8 cellular contexts compared by ENCODE assay signal in genomic region chr1:205141236-205142104, GRCh38. TPM values are rescaled to one million over a fixed set of nuclear protein-coding genes. Genes with fewer than 3 reads are reported as not detected.
DNase-seq lines count a peak whose midpoint lies in the region; ATAC-seq and TF ChIP-seq lines count a peak whose summit lies in the region.

No MANE protein-coding gene starts in this region.

- H2AFZ ChIP-seq in HCT116 (ENCODE audit: low read depth, low read length, poor library complexity, severe bottlenecking): no peak overlapping the region

- H3K4me1 ChIP-seq in HCT116 (ENCODE audit: control insufficient read depth in 1 of 2, insufficient read depth in 2 of 2, low read length in 2 of 2): peaks cover 2 to 7% of the 10 kb centered on the region in 2 experiments; a peak in 3 of 4 replicates
- peaks cover 0 to 8% of the 10 kb centered on the region in 2 donors for H3K4me1 ChIP-seq in left lung

- peak; percentile 59 for TF ChIP-seq RAD21 in HCT116 (IDR thresholded peaks at IDR 0.05; ENCODE audit: low read depth)

- ATAC-seq in HCT116: peak; percentile 93
- peak; percentile 93 for ATAC-seq in left lung
- no peak for ATAC-seq in HG03025 (IDR thresholded peaks at IDR 0.05; ENCODE audit: low FRiP score, unreplicated experiment)

- no TSS peak for BruUV-seq in HCT116 (replicated peaks; lab: Mats Ljungman, UMichigan)

- RAD21 ChIA-PET in HCT116 (lab: Charles Lee; ENCODE audit: low non-redundant PET in 1 of 2, low total read pairs in 2 of 2, uncharacterized antibody in 2 of 2, unreplicated experiment in 2 of 2): interaction anchor here (0.8 to 1.6 kb wide), 4 partner anchors 80 to 152 kb away, joined by 3 to 5 read pairs (median 4); no protein-coding TSS in a partner anchor

- TF ChIP-seq CTCF in HCT116 (IDR thresholded peaks at IDR 0.05 in 2 of 3, conservative IDR thresholded peaks at IDR 0.05 in 1 of 3; ENCODE audit: borderline replicate concordance in 1 of 3, insufficient read depth in 1 of 3, low read depth in 2 of 3, low read length in 2 of 3): peak; percentile 47 to 88 (median 80); a peak in 5 of 6 replicates
- TF ChIP-seq CTCF in left lung (IDR thresholded peaks at IDR 0.05): peak; percentile 73 to 83

- no peaks in the 10 kb centered on the region for H3K36me3 ChIP-seq in HCT116 (ENCODE audit: control insufficient read depth in 1 of 2, insufficient read depth in 2 of 2, low read length in 2 of 2)
- peaks cover 0 to 11% of the 10 kb centered on the region in 2 donors for H3K36me3 ChIP-seq in left lung

- no peaks in the 10 kb centered on the region for H3K9me3 ChIP-seq in HCT116 (ENCODE audit: control insufficient read depth in 1 of 2, insufficient read depth in 1 of 2, low read depth in 1 of 2, low read length in 2 of 2)
- no peaks in the 10 kb centered on the region for H3K9me3 ChIP-seq in left lung

- DNase-seq in COLO829 (ENCODE audit: low spot score) (peak; percentile 87), HCT116 (ENCODE audit: low read depth, low spot score) (peak; percentile 71), NCI-H345 treated with DMSO at 0.1 percent for 48 hours (lab: John Stamatoyannopoulos, UW; ENCODE audit: unreplicated experiment) (peak; percentile 55), cerebellum (ENCODE audit: low spot score) (peak; percentile 77), left lung (peak in 1 of 2 donors; percentile 65)
- peak; percentile 48 for DNase-seq in activated CD4-positive, alpha-beta T cell treated with anti-CD3 and anti-CD28 coated beads for 1 hour
- DNase-seq in stimulated activated CD4-positive, alpha-beta T cell treated with anti-CD3 and anti-CD28 coated beads, Interleukin-4, amount 100 ng/mL, for 1 hour: peak; percentile 70

- H3K79me2 ChIP-seq in HCT116 (ENCODE audit: insufficient read depth, low read length): no peaks in the 10 kb centered on the region

- intact Hi-C loops in HCT116 (cut with micrococcal nuclease): loop anchor here (1.0 kb wide), 3 partner anchors 19 to 152 kb away; no protein-coding TSS in a partner anchor
- intact Hi-C loops in left lung (cut with DNase I): no loop called here

- H3K9me2 ChIP-seq in HCT116 (ENCODE audit: insufficient read depth): no peaks in the 10 kb centered on the region

- no peak for TF ChIP-seq POLR2A in HCT116 (IDR thresholded peaks at IDR 0.05; ENCODE audit: borderline replicate concordance, extremely low read depth, insufficient read depth, insufficient read length)

- CTCF ChIA-PET in HCT116 (lab: Charles Lee): interaction anchor here (0.7 to 1.9 kb wide), 19 partner anchors 9 to 334 kb away, joined by 3 to 17 read pairs (median 4); partner anchors contain the start of gene RBBP5

- no peaks in the 10 kb centered on the region for H4K20me1 ChIP-seq in HCT116 (ENCODE audit: insufficient read depth)

- POLR2A ChIA-PET in HCT116 (lab: Charles Lee): no interaction called here

- 0 out of 2 replicates have a peak overlapping the region, but pooled peaks have one; percentile 0 for H3K4me2 ChIP-seq in HCT116 (ENCODE audit: low read length)

- H3K4me3 ChIP-seq in HCT116 (replicated peaks in 1 of 2; ENCODE audit: low read depth in 1 of 2, low read length in 2 of 2) (no peak overlapping the region), left lung (no peak overlapping the region)

- H3K27ac ChIP-seq in HCT116 (ENCODE audit: low read depth, low read length) (no peak overlapping the region), left lung (no peak overlapping the region)

- no peak overlapping the region for H3K9ac ChIP-seq in HCT116 (ENCODE audit: low read length)

- no peaks in the 10 kb centered on the region for H3K27me3 ChIP-seq in HCT116 (ENCODE audit: insufficient read depth, low read length)
- no peaks in the 10 kb centered on the region for H3K27me3 ChIP-seq in left lung

TF ChIP-seq in HCT116, 20 proteins besides CTCF, POLR2A, EP300 and RAD21:
- TF ChIP-seq ZFX (IDR thresholded peaks at IDR 0.05): no peak
- no peak for TF ChIP-seq POLR2AphosphoS5 (IDR thresholded peaks at IDR 0.05; ENCODE audit: low read depth, low read length)
- no peak for TF ChIP-seq ELF1 (IDR thresholded peaks at IDR 0.05; ENCODE audit: borderline replicate concordance, low read depth)
- TF ChIP-seq EZH2phosphoT487 (IDR thresholded peaks at IDR 0.05; ENCODE audit: borderline replicate concordance): no peak
- no peak for TF ChIP-seq ATF3 (IDR thresholded peaks at IDR 0.05)
- no peak for TF ChIP-seq EGR1 (IDR thresholded peaks at IDR 0.05; ENCODE audit: low read depth)
- TF ChIP-seq YY1 (IDR thresholded peaks at IDR 0.05; ENCODE audit: extremely low read depth, insufficient replicate concordance, low read depth, low read length): no peak
- no peak for TF ChIP-seq SRF (IDR thresholded peaks at IDR 0.05; ENCODE audit: low read depth)
- no peak for TF ChIP-seq CEBPB (IDR thresholded peaks at IDR 0.05; ENCODE audit: low read depth)
- TF ChIP-seq SP1 (IDR thresholded peaks at IDR 0.05; ENCODE audit: low read depth): no peak
- TF ChIP-seq ZBTB33 (IDR thresholded peaks at IDR 0.05; ENCODE audit: extremely low read depth, insufficient replicate concordance, low read length): no peak
- TF ChIP-seq ZNF274 (IDR thresholded peaks at IDR 0.05; ENCODE audit: low read depth, low read length): no peak
- TF ChIP-seq CBX3 (IDR thresholded peaks at IDR 0.05; ENCODE audit: low read depth): no peak
- no peak for TF ChIP-seq EZH2 (IDR thresholded peaks at IDR 0.05)
- no peak for TF ChIP-seq FOSL1 (IDR thresholded peaks at IDR 0.05; ENCODE audit: low read depth)
- TF ChIP-seq JUND (IDR thresholded peaks at IDR 0.05): no peak
- TF ChIP-seq SIN3A (IDR thresholded peaks at IDR 0.05; ENCODE audit: low read depth): no peak
- no peak for TF ChIP-seq MAX (IDR thresholded peaks at IDR 0.05)
TF ChIP-seq in HCT116: peak in this region for 0.

RNA-seq across cellular contexts. Expression of gene RBBP5, which starts 19.7 kb away (rescaled TPM):
- 24.5 TPM for total RNA-seq in HCT116 (2021; ENCODE audit: unreplicated experiment)
- 7.3 and 8.5 TPM in 2 replicates for polyA plus RNA-seq in HCT116 (2012)
- 18.4 TPM for total RNA-seq in cerebellum
- 10 to 100 TPM; 14.9 to 20.0 TPM for total RNA-seq in left lung

RNA-seq across cellular contexts. Expression of gene TMEM81, which starts 57.2 kb away (rescaled TPM):
- total RNA-seq in HCT116 (2021; ENCODE audit: unreplicated experiment) (4.9 TPM), cerebellum (3.4 TPM), left lung (1 to 10 TPM; 3.6 to 4.1 TPM)
- polyA plus RNA-seq in HCT116 (2012): 3.0 and 4.1 TPM in 2 replicates
